1 cellular context compared by ENCODE assay signal in the genomic region with DNA sequence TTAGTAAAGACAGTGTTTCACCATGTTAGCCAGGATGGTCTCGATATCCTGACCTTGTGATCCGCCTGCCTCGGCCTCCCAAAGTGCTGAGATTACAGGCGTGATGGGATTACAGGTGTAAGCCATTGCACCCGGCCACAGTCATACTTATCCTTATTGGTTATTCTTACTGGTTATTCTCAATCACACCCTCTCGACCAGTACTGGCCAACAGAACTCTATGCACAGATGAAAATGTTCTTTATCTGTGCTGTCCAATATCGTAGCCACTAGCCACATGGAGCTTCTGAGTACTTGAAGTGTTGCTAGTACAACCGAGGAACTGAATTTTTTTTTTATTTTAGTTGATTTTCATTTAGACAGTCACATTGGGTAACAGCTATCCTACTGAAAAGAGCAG.
TF ChIP-seq lines count a peak whose summit lies in the region.

No MANE protein-coding gene starts in this region.

TF ChIP-seq in HepG2, 621 proteins besides CTCF, POLR2A, EP300 and RAD21 (continued from another document):
- TF ChIP-seq MEF2D (CRISPR knock-in tag; IDR thresholded peaks at IDR 0.05) (no peak), MTF2 (CRISPR knock-in tag; IDR thresholded peaks at IDR 0.05; ENCODE audit: borderline replicate concordance) (no peak), NBN (conservative IDR thresholded peaks at IDR 0.05) (no peak), ZNF557 (CRISPR knock-in tag; IDR thresholded peaks at IDR 0.05) (no peak), IRX3 (CRISPR knock-in tag; IDR thresholded peaks at IDR 0.05; ENCODE audit: borderline replicate concordance, low read depth) (no peak), HNRNPLL (IDR thresholded peaks at IDR 0.05; ENCODE audit: low read depth, low read length, poor library complexity, severe bottlenecking) (no peak), ZXDC (CRISPR knock-in tag; IDR thresholded peaks at IDR 0.05) (no peak), RBAK (CRISPR knock-in tag; IDR thresholded peaks at IDR 0.05) (no peak), U2AF1 (optimal IDR thresholded peaks at IDR 0.05; ENCODE audit: low read depth, low read length) (no peak), ATAD3A (CRISPR knock-in tag; IDR thresholded peaks at IDR 0.05) (no peak), ZSCAN31 (CRISPR knock-in tag; IDR thresholded peaks at IDR 0.05; ENCODE audit: low read depth) (no peak), SRSF9 (IDR thresholded peaks at IDR 0.05; ENCODE audit: borderline replicate concordance, insufficient read depth, low read depth, low read length, poor library complexity, severe bottlenecking) (no peak)
